ENCODE assay signal across 17 cellular contexts in genomic region chr10:132372516-132373095, GRCh38.
"Had no signal": no experiment of that assay in that cellular context is flagged by ENCODE, and none has a peak within 500 bp of the region (broad histone marks: within the 10 kb centered on the region; RNA-seq: fewer than 3 reads in every experiment).

No MANE protein-coding gene starts in this region.

- H3K36me3 ChIP-seq: esophagus squamous epithelium had no signal

- DNase-seq: activated CD4-positive, alpha-beta T cell treated with anti-CD3 and anti-CD28 coated beads, Interleukin-2, amount 50 U/mL, for 1 hour; activated CD4-positive, CD25-positive, alpha-beta regulatory T cell; activated gamma-delta T cell; amygdala; body of pancreas; effector memory CD8-positive, alpha-beta T cell; esophagus squamous epithelium; nephron progenitor cell; occipital lobe; SK-N-SH; stimulated activated CD4-positive, alpha-beta T cell treated with anti-CD3 and anti-CD28 coated beads, Interleukin-2, amount 100 ng/mL, for 48 hours; T1000 had no signal

- H3K27ac ChIP-seq: body of pancreas, esophagus squamous epithelium had no signal

- H3K4me3 Mint-ChIP-seq: activated naive CD8-positive, alpha-beta T cell; effector memory CD8-positive, alpha-beta T cell; nephron progenitor cell; stimulated activated naive CD8-positive, alpha-beta T cell treated with anti-CD3 and anti-CD28 coated beads, Interleukin-15, Interleukin-2, amounts not matched to agents 100 ng/mL and 50 ng/mL, for 24 hours; T-cell had no signal

- H3K36me3 Mint-ChIP-seq: activated naive CD8-positive, alpha-beta T cell had no signal

- H3K4me1 ChIP-seq: body of pancreas, esophagus squamous epithelium had no signal

- H3K4me3 ChIP-seq: body of pancreas, esophagus squamous epithelium, lung had no signal

- H3K9me3 ChIP-seq: body of pancreas, esophagus squamous epithelium, SK-N-SH had no signal

- H3K27ac Mint-ChIP-seq: activated naive CD8-positive, alpha-beta T cell; effector memory CD8-positive, alpha-beta T cell; nephron progenitor cell; progenitor cell of endocrine pancreas; stimulated activated naive CD8-positive, alpha-beta T cell treated with anti-CD3 and anti-CD28 coated beads, Interleukin-15, Interleukin-2, amounts not matched to agents 100 ng/mL and 50 ng/mL, for 24 hours had no signal

- H3K27me3 Mint-ChIP-seq: activated naive CD8-positive, alpha-beta T cell; stimulated activated naive CD8-positive, alpha-beta T cell treated with anti-CD3 and anti-CD28 coated beads, Interleukin-15, Interleukin-2, amounts not matched to agents 100 ng/mL and 50 ng/mL, for 24 hours had no signal

- ATAC-seq: body of pancreas; effector memory CD8-positive, alpha-beta T cell; T-cell had no signal

- H3K9me3 Mint-ChIP-seq: effector memory CD8-positive, alpha-beta T cell; stimulated activated naive CD8-positive, alpha-beta T cell treated with anti-CD3 and anti-CD28 coated beads, Interleukin-15, Interleukin-2, amounts not matched to agents 100 ng/mL and 50 ng/mL, for 24 hours; T-cell had no signal

- H3K27me3 ChIP-seq: body of pancreas, esophagus squamous epithelium had no signal
